8 cellular contexts compared by ENCODE assay signal in the genomic region with DNA sequence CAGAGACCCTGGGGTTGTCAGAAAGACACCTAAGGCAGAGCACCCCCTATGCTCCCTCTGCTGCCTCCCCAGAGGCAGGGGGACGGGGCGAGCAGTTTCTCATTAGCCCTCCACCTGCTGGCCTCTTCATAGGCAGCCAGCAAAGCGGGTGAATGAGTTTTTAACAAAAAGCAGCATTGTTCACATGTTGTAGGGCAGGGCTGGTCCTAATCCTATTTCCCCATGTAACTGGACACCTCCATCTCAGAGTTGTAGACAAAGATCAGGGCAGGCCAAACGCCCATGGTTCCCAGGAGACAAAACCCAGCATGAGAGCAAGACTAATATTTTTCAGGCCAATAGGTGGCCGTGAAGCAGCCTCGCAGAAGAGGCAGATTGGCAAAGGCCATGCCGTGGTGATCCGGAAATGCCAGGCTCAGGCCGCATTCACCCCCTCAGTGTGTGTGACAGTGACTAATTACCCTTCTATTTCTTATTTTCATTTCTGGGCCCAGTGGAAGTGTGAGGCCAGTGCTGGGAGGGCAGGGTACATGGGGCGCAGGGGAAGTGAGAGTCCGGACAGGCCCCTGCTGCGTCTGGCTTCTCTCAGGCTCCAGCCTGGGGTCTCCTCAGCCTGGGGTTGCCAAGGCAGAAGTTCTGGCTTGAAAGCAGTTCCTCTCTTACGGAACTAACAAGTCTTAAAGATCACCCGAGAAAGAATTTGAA.
DNase-seq lines count a peak whose midpoint lies in the region; ATAC-seq and TF ChIP-seq lines count a peak whose summit lies in the region.

No MANE protein-coding gene starts in this region.

- TF ChIP-seq CTCF in breast epithelium (IDR thresholded peaks at IDR 0.05) = peak in 1 of 3 donors; percentile 26

- H3K4me1 Mint-ChIP-seq in activated CD4-positive, alpha-beta T cell treated with anti-CD3 and anti-CD28 coated beads, Interleukin-2, amount 10 ng/mL, durations not matched to agents 24 days and 14 days = peaks cover 7% of the 10 kb centered on the region

- H3K36me3 Mint-ChIP-seq in activated CD4-positive, alpha-beta T cell treated with anti-CD3 and anti-CD28 coated beads, Interleukin-2, amount 10 ng/mL, durations not matched to agents 24 days and 14 days (ENCODE audit: low read depth) = no peaks in the 10 kb centered on the region

- H3K4me3 Mint-ChIP-seq in activated CD4-positive, alpha-beta T cell treated with anti-CD3 and anti-CD28 coated beads, Interleukin-2, amount 10 ng/mL, durations not matched to agents 24 days and 14 days = peak overlapping the region; percentile 59

- no peaks in the 10 kb centered on the region for H3K27me3 Mint-ChIP-seq in activated CD4-positive, alpha-beta T cell treated with anti-CD3 and anti-CD28 coated beads, Interleukin-2, amount 10 ng/mL, durations not matched to agents 24 days and 14 days

- ATAC-seq in HG02870 (IDR thresholded peaks at IDR 0.05; ENCODE audit: unreplicated experiment) = peak; percentile 34

- intact Hi-C loops in activated CD4-positive, alpha-beta T cell treated with anti-CD3 and anti-CD28 coated beads, Interleukin-2, amount 10 ng/mL, durations not matched to agents 24 days and 14 days (cut with micrococcal nuclease) = no loop called here
- intact Hi-C loops in breast epithelium (cut with DNase I; ENCODE audit: low total_unique reads) = loop anchor here (1.0 kb wide), 1 partner anchor 65 kb away; a partner anchor contains a TSS

- H3K36me3 ChIP-seq in breast epithelium = no peaks in the 10 kb centered on the region
- H3K36me3 ChIP-seq in subcutaneous abdominal adipose tissue (ENCODE audit: control insufficient read depth in 5 of 5, insufficient read depth in 5 of 5, low read length in 5 of 5) = peaks cover 0 to 55% (median 47%) of the 10 kb centered on the region in 5 donors

- H3K4me1 ChIP-seq in breast epithelium (peaks cover 0 to 11% of the 10 kb centered on the region in 2 donors), subcutaneous abdominal adipose tissue (ENCODE audit: control insufficient read depth in 5 of 5, insufficient read depth in 5 of 5, low read length in 5 of 5) (peaks cover 4 to 21% (median 17%) of the 10 kb centered on the region in 5 donors)

- H3K27me3 ChIP-seq in breast epithelium = no peaks in the 10 kb centered on the region
- H3K27me3 ChIP-seq in subcutaneous abdominal adipose tissue (ENCODE audit: control insufficient read depth in 5 of 5, insufficient read depth in 4 of 5, low read length in 5 of 5) = no peaks in the 10 kb centered on the region

- H3K27ac ChIP-seq in breast epithelium = peak overlapping the region; percentile 88 to 92
- H3K27ac ChIP-seq in subcutaneous abdominal adipose tissue (ENCODE audit: low read depth, low read length) = peak overlapping the region; percentile 85

- no peaks in the 10 kb centered on the region for H3K9me3 Mint-ChIP-seq in activated CD4-positive, alpha-beta T cell treated with anti-CD3 and anti-CD28 coated beads, Interleukin-2, amount 10 ng/mL, durations not matched to agents 24 days and 14 days

- H3K27ac Mint-ChIP-seq in activated CD4-positive, alpha-beta T cell treated with anti-CD3 and anti-CD28 coated beads, Interleukin-2, amount 10 ng/mL, durations not matched to agents 24 days and 14 days = peak overlapping the region; percentile 19

- no peak for TF ChIP-seq POLR2A in breast epithelium (IDR thresholded peaks at IDR 0.05)

- H3K4me3 ChIP-seq in breast epithelium = peak overlapping the region; percentile 22 to 48 (median 31)
- H3K4me3 ChIP-seq in subcutaneous abdominal adipose tissue (ENCODE audit: low read depth in 1 of 5, low read length in 5 of 5) = peak overlapping the region; percentile 11 to 57 (median 50)

- H3K9me3 ChIP-seq in breast epithelium = no peaks in the 10 kb centered on the region
- H3K9me3 ChIP-seq in subcutaneous abdominal adipose tissue (ENCODE audit: control insufficient read depth in 5 of 5, low read length in 5 of 5) = no peaks in the 10 kb centered on the region

- peak overlapping the region; percentile 28 to 73 (median 49) for H3K9ac ChIP-seq in subcutaneous abdominal adipose tissue (ENCODE audit: low read length in 5 of 5)

- no peak for DNase-seq in activated CD4-positive, alpha-beta T cell treated with anti-CD3 and anti-CD28 coated beads, Interleukin-2, amount 10 ng/mL, durations not matched to agents 24 days and 14 days
- DNase-seq in activated CD4-positive, alpha-beta T cell treated with anti-CD3 and anti-CD28 coated beads, Interleukin-2, amount 50 U/mL, for 4 hours = no peak
- DNase-seq in NCI-H524 (lab: John Stamatoyannopoulos, UW) = peak; percentile 79 to 91
- DNase-seq in breast epithelium (ENCODE audit: low spot score in 2 of 2) = peak in 1 of 2 donors; percentile 49
- peak; percentile 44 for DNase-seq in kidney tubule cell (ENCODE audit: low spot score)
- no peak for DNase-seq in T1000 (lab: John Stamatoyannopoulos, UW)

Comparison
In these comparisons a context has a peak if more than half of its experiments do, and no peak if none do; other contexts are left out.
1. DNase-seq: peak in NCI-H524 (2 of 2) and kidney tubule cell (single experiment); none in activated CD4-positive, alpha-beta T cell treated with anti-CD3 and anti-CD28 coated beads, Interleukin-2, amount 10 ng/mL, durations not matched to agents 24 days and 14 days (single experiment), activated CD4-positive, alpha-beta T cell treated with anti-CD3 and anti-CD28 coated beads, Interleukin-2, amount 50 U/mL, for 4 hours (0 of 2) and T1000 (single experiment).